ENCODE assay signal across 8 cellular contexts in genomic region chr3:189270248-189270832, GRCh38.
DNase-seq lines count a peak whose midpoint lies in the region; ATAC-seq lines count a peak whose summit lies in the region.

No MANE protein-coding gene starts in this region.

- CTCF ChIA-PET in activated CD4-positive, alpha-beta memory T cell treated with anti-CD3 and anti-CD28 coated beads for 36 hours (lab: Charles Lee) = interaction anchor here (0.9 to 5.9 kb wide), 2 partner anchors 68 to 678 kb away, joined by 3 to 100 read pairs; no protein-coding TSS in a partner anchor

- H3K9me3 Mint-ChIP-seq in activated CD4-positive, alpha-beta memory T cell treated with anti-CD3 and anti-CD28 coated beads for 36 hours = no peaks in the 10 kb centered on the region
- H3K9me3 Mint-ChIP-seq in immature natural killer cell = peaks cover 0 to 1% (median 0%) of the 10 kb centered on the region in 6 donors

- peak; percentile 68 for ATAC-seq in GM18870 (IDR thresholded peaks at IDR 0.05; ENCODE audit: unreplicated experiment)
- peak; percentile 69 for ATAC-seq in HG03354 (IDR thresholded peaks at IDR 0.05; ENCODE audit: poor library complexity, severe bottlenecking, unreplicated experiment)

- H3K4me1 Mint-ChIP-seq in activated CD4-positive, alpha-beta memory T cell treated with anti-CD3 and anti-CD28 coated beads for 36 hours (ENCODE audit: low read depth) = peaks cover 13% of the 10 kb centered on the region
- H3K4me1 Mint-ChIP-seq in immature natural killer cell = no peaks in the 10 kb centered on the region

- H3K27ac Mint-ChIP-seq in activated CD4-positive, alpha-beta memory T cell treated with anti-CD3 and anti-CD28 coated beads for 36 hours = no peak overlapping the region
- no peak overlapping the region for H3K27ac Mint-ChIP-seq in immature natural killer cell

- intact Hi-C loops in activated CD4-positive, alpha-beta memory T cell treated with anti-CD3 and anti-CD28 coated beads for 36 hours (cut with micrococcal nuclease) = loop anchor here (5.0 kb wide), 1 partner anchor 302 kb away; no protein-coding TSS in a partner anchor

- peak; percentile 79 for DNase-seq in Ammon's horn (ENCODE audit: low spot score)
- DNase-seq in NCI-H524 treated with DMSO at 0.1 percent for 48 hours (lab: John Stamatoyannopoulos, UW) = peak; percentile 48
- DNase-seq in activated CD4-positive, alpha-beta memory T cell treated with anti-CD3 and anti-CD28 coated beads for 36 hours = peak; percentile 58
- DNase-seq in fibroblast of the conjunctiva (ENCODE audit: low read depth) = peak; percentile 51
- DNase-seq in pons (ENCODE audit: low spot score) = peak; percentile 65
- no peak for DNase-seq in immature natural killer cell

- H3K4me3 Mint-ChIP-seq in activated CD4-positive, alpha-beta memory T cell treated with anti-CD3 and anti-CD28 coated beads for 36 hours = no peak overlapping the region
- no peak overlapping the region for H3K4me3 Mint-ChIP-seq in immature natural killer cell

- H3K36me3 Mint-ChIP-seq in activated CD4-positive, alpha-beta memory T cell treated with anti-CD3 and anti-CD28 coated beads for 36 hours = no peaks in the 10 kb centered on the region
- H3K36me3 Mint-ChIP-seq in immature natural killer cell = no peaks in the 10 kb centered on the region

- POLR2A ChIA-PET in activated CD4-positive, alpha-beta memory T cell treated with anti-CD3 and anti-CD28 coated beads for 36 hours (lab: Charles Lee) = interaction anchor here (1.3 kb wide), 1 partner anchor 54 kb away, joined by 3 read pairs; no protein-coding TSS in a partner anchor

- H3K27me3 Mint-ChIP-seq in activated CD4-positive, alpha-beta memory T cell treated with anti-CD3 and anti-CD28 coated beads for 36 hours = no peaks in the 10 kb centered on the region
- peaks cover 0 to 5% (median 0%) of the 10 kb centered on the region in 3 donors for H3K27me3 Mint-ChIP-seq in immature natural killer cell (ENCODE audit: low read depth in 3 of 3)

Comparison
In these comparisons a context has a peak if more than half of its experiments do, and no peak if none do; other contexts are left out.
1. DNase-seq: peak in Ammon's horn (single experiment), NCI-H524 treated with DMSO at 0.1 percent for 48 hours (single experiment), activated CD4-positive, alpha-beta memory T cell treated with anti-CD3 and anti-CD28 coated beads for 36 hours (single experiment), fibroblast of the conjunctiva (single experiment) and pons (single experiment); none in immature natural killer cell (0 of 3).